1 cellular context compared by ENCODE assay signal in genomic region chr14:92471919-92472318, GRCh38.
A peak's percentile ranks its signal among the peaks of the same experiment; 100 is the strongest.
TF ChIP-seq lines count a peak whose summit lies in the region.

No MANE protein-coding gene starts in this region.

TF ChIP-seq in HCT116, 20 proteins besides CTCF, POLR2A, EP300 and RAD21 (continued from another document):
- TF ChIP-seq REST (IDR thresholded peaks at IDR 0.05; ENCODE audit: low read depth) (no peak), EGR1 (IDR thresholded peaks at IDR 0.05; ENCODE audit: low read depth) (no peak), JUND (IDR thresholded peaks at IDR 0.05) (peak; percentile 68), ZNF274 (IDR thresholded peaks at IDR 0.05; ENCODE audit: low read depth, low read length) (no peak), SP1 (IDR thresholded peaks at IDR 0.05; ENCODE audit: low read depth) (peak; percentile 30; the same call in 1 of the 2 replicates), EZH2phosphoT487 (IDR thresholded peaks at IDR 0.05; ENCODE audit: borderline replicate concordance) (no peak), YY1 (IDR thresholded peaks at IDR 0.05; ENCODE audit: extremely low read depth, insufficient replicate concordance, low read depth, low read length) (no peak), POLR2AphosphoS5 (IDR thresholded peaks at IDR 0.05; ENCODE audit: low read depth, low read length) (no peak), EZH2 (IDR thresholded peaks at IDR 0.05) (no peak)
- TF ChIP-seq, protein P1, sequence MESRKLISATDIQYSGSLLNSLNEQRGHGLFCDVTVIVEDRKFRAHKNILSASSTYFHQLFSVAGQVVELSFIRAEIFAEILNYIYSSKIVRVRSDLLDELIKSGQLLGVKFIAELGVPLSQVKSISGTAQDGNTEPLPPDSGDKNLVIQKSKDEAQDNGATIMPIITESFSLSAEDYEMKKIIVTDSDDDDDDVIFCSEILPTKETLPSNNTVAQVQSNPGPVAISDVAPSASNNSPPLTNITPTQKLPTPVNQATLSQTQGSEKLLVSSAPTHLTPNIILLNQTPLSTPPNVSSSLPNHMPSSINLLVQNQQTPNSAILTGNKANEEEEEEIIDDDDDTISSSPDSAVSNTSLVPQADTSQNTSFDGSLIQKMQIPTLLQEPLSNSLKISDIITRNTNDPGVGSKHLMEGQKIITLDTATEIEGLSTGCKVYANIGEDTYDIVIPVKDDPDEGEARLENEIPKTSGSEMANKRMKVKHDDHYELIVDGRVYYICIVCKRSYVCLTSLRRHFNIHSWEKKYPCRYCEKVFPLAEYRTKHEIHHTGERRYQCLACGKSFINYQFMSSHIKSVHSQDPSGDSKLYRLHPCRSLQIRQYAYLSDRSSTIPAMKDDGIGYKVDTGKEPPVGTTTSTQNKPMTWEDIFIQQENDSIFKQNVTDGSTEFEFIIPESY (IDR thresholded peaks at IDR 0.05; ENCODE audit: extremely low read depth, insufficient replicate concordance, low read length): no peak
